ENCODE assay signal across 15 cellular contexts in the genomic region with DNA sequence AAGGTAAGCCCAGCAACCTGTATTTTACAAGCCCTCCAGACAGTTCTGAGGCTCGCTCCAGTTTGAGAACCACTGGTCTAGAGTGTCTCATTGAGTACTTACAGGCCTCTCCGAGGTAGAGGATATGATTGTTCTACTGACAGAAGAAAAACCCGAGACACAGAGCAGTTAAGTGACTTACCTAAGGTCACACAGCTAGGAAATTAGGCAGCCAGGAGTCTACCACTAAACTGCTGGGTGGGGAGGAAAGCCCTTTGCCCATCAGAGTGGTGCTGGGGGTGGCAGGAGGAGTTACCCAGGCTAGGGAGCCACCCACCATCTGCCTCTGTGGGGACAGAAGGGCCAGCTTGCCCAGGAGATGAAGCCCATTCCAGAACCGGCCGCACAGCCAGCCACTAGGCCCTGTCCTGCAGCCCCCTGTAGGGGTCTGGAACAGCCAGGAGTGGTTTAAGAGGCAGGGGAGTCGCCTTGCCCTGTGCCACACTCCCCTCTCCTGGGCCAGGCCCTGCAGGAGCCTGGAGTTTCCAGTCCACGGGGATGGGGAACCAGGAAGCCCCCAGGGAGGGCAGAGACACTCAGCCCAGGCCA. TPM values are rescaled to one million over a fixed set of nuclear protein-coding genes. Genes with fewer than 3 reads are reported as not detected.
A peak's percentile ranks its signal among the peaks of the same experiment; 100 is the strongest.
DNase-seq lines count a peak whose midpoint lies in the region; ATAC-seq, FAIRE-seq and TF ChIP-seq lines count a peak whose summit lies in the region.
"Had no signal": no experiment of that assay in that cellular context is flagged by ENCODE, and none has a peak within 500 bp of the region (broad histone marks: within the 10 kb centered on the region; RNA-seq: fewer than 3 reads in every experiment).

No MANE protein-coding gene starts in this region.

- no peaks in the 10 kb centered on the region for H4K20me1 ChIP-seq in GM12878 (ENCODE audit: control insufficient read depth, insufficient read depth)

- H3K4me2 ChIP-seq in GM12878 (ENCODE audit: control insufficient read depth, insufficient read depth), result peak overlapping the region; percentile 19

- no peak for DNase-seq in AG04450 (ENCODE audit: low read depth, low spot score)
- peak; percentile 65 for DNase-seq in H7
- DNase-seq in GM12878 (ENCODE audit: low read depth, low spot score), result no peak
- DNase-seq in NCI-H2227 treated with DMSO at 0.1 percent for 48 hours (lab: John Stamatoyannopoulos, UW), result no peak
- no peak for DNase-seq in Ammon's horn (ENCODE audit: low spot score)
- no peak for DNase-seq in GM12891 (ENCODE audit: insufficient read length, low spot score)
- DNase-seq: NCI-H1436, NCI-H524 treated with DMSO at 0.1 percent for 48 hours had no signal

- RAD21 ChIA-PET in GM12878 (lab: Charles Lee; ENCODE audit: unreplicated experiment), result interaction anchor here (1.0 to 1.3 kb wide), 2 partner anchors 21 to 22 kb away, joined by 4 to 5 read pairs; partner anchors contain the start of gene FAM98C

- H3K9ac ChIP-seq in GM12878 (ENCODE audit: control insufficient read depth, insufficient read depth, low read length), result peak overlapping the region; percentile 11; the same call in 1 of the 2 replicates
- H3K9ac ChIP-seq in mucosa of rectum (ENCODE audit: low read depth in 1 of 2, low read length in 2 of 2), result peak overlapping the region in 1 of 2 donors; percentile 6

- H3K36me3 ChIP-seq in H7 (replicated peaks; ENCODE audit: control insufficient read depth, insufficient read depth, low read length) (no peaks in the 10 kb centered on the region), GM12878 (ENCODE audit: control insufficient read depth in 2 of 2, insufficient read depth in 2 of 2, low read length in 1 of 2) (no peaks in the 10 kb centered on the region), mucosa of rectum (ENCODE audit: control insufficient read depth in 2 of 2, insufficient read depth in 2 of 2, low read length in 2 of 2) (no peaks in the 10 kb centered on the region)
- H3K36me3 ChIP-seq: cardiac muscle cell had no signal

- no peaks in the 10 kb centered on the region for H3K79me2 ChIP-seq in GM12878 (ENCODE audit: control insufficient read depth, insufficient read depth, low read length)

- FAIRE-seq in GM12878 (lab: Jason Lieb, UNC) (no peak), GM12891 (lab: Jason Lieb, UNC) (no peak)
- FAIRE-seq: HTR-8/SVneo had no signal

- CTCF ChIA-PET in AG04450 (lab: Charles Lee) (interaction anchor here (0.9 kb wide), 1 partner anchor 23 kb away, joined by 5 read pairs; the partner anchor contains the start of gene FAM98C), GM12878 (lab: Yijun Ruan, JAX) (interaction anchor here (0.7 to 2.1 kb wide), 3 partner anchors 21 to 198 kb away, joined by 3 to 9 read pairs (median 4); partner anchors contain the start of gene FAM98C)

- WGBS in GM12878 (ENCODE audit: insufficient coverage, insufficient replicate concordance, low lambda C conversion rate, missing lambda C conversion rate), result 69% methylated on average over 7 of the region's 7 CpGs

- TF ChIP-seq CTCF in AG04450 (IDR thresholded peaks at IDR 0.05; ENCODE audit: low read depth, low read length) (no peak), GM12878 (IDR thresholded peaks at IDR 0.05 in 2 of 3, conservative IDR thresholded peaks at IDR 0.05 in 1 of 3; ENCODE audit: control insufficient read depth in 2 of 3, extremely low read depth in 1 of 3, insufficient read depth in 1 of 3, low read depth in 3 of 3, low read length in 3 of 3) (no peak)

- peaks cover 4% of the 10 kb centered on the region for H3K27me3 ChIP-seq in AG04450 (ENCODE audit: control insufficient read depth, insufficient read depth, low read length)
- no peaks in the 10 kb centered on the region for H3K27me3 ChIP-seq in H7 (ENCODE audit: control insufficient read depth, insufficient read depth, low read length)
- H3K27me3 ChIP-seq in GM12878 (replicated peaks in 1 of 2; ENCODE audit: control insufficient read depth in 2 of 2, insufficient read depth in 2 of 2, low read length in 1 of 2), result no peaks in the 10 kb centered on the region
- peaks cover 0 to 6% of the 10 kb centered on the region in 2 donors for H3K27me3 ChIP-seq in mucosa of rectum (ENCODE audit: control insufficient read depth in 2 of 2, insufficient read depth in 2 of 2, low read length in 2 of 2)
- H3K27me3 ChIP-seq: cardiac muscle cell had no signal

- BruUV-seq in GM12878 (replicated peaks; lab: Mats Ljungman, UMichigan), result no TSS peak

- H3K4me3 ChIP-seq in AG04450 (ENCODE audit: low read depth, low read length) (no peak overlapping the region), H7 (ENCODE audit: insufficient read depth, low read depth, low read length) (peak overlapping the region; percentile 11; the same call in 1 of the 2 replicates), GM12878 (peak overlapping the region; percentile 44; the same call in 1 of the 2 replicates), mucosa of rectum (ENCODE audit: low read length in 2 of 2) (peak overlapping the region; percentile 3 to 48)
- H3K4me3 ChIP-seq: cardiac muscle cell had no signal

- ATAC-seq in GM12878 (no peak), HG02610 (IDR thresholded peaks at IDR 0.05; ENCODE audit: unreplicated experiment) (no peak)

- TF ChIP-seq EP300 in GM12878 (IDR thresholded peaks at IDR 0.05; ENCODE audit: borderline replicate concordance in 1 of 2, control insufficient read depth in 1 of 2, low read depth in 2 of 2, low read length in 2 of 2), result no peak

- intact Hi-C loops in GM12878 (cut with micrococcal nuclease; ENCODE audit: unreplicated experiment), result no loop called here

- SMC1A ChIA-PET in GM12878 (lab: Charles Lee; ENCODE audit: uncharacterized antibody, unreplicated experiment), result interaction anchor here (0.8 to 3.7 kb wide), 2 partner anchors 16 to 21 kb away, joined by 3 to 17 read pairs; partner anchors contain the start of gene FAM98C

- H3K4me1 ChIP-seq in GM12878 (ENCODE audit: control insufficient read depth, insufficient read depth, low read length) (peaks cover 16% of the 10 kb centered on the region), mucosa of rectum (ENCODE audit: control insufficient read depth in 2 of 2, insufficient read depth in 2 of 2, low read length in 2 of 2) (no peaks in the 10 kb centered on the region)

- H3K27ac ChIP-seq in AG04450 (ENCODE audit: low read depth, low read length) (peak overlapping the region; percentile 11), GM12878 (ENCODE audit: control insufficient read depth, insufficient read depth) (no peak overlapping the region), mucosa of rectum (ENCODE audit: low read depth in 2 of 2, low read length in 2 of 2) (peak overlapping the region in 1 of 2 donors; percentile 16)
- H3K27ac ChIP-seq: C4-2B, cardiac muscle cell, RWPE1 had no signal

- no peaks in the 10 kb centered on the region; the same call in 1 of the 2 replicates for H3K9me3 ChIP-seq in AG04450 (ENCODE audit: control insufficient read depth, insufficient read depth, low read length)
- no peaks in the 10 kb centered on the region for H3K9me3 ChIP-seq in GM12878 (replicated peaks; ENCODE audit: control insufficient read depth, insufficient read depth, low read length)
- H3K9me3 ChIP-seq in mucosa of rectum (ENCODE audit: control insufficient read depth in 2 of 2, low read length in 2 of 2), result no peaks in the 10 kb centered on the region

- peak overlapping the region; percentile 37; the same call in 1 of the 2 replicates for H2AFZ ChIP-seq in GM12878 (ENCODE audit: control insufficient read depth, low read depth, low read length)

- TF ChIP-seq RAD21 in GM12878 (IDR thresholded peaks at IDR 0.05; ENCODE audit: insufficient read depth, low read depth, low read length), result no peak

- TF ChIP-seq POLR2A in GM12878 (IDR thresholded peaks at IDR 0.05; ENCODE audit: low read depth, low read length) (no peak), GM12891 (IDR thresholded peaks at IDR 0.05; ENCODE audit: low read depth, low read length) (no peak)

- POLR2A ChIA-PET in AG04450 (lab: Yijun Ruan, JAX) (no interaction called here), GM12878 (lab: Charles Lee) (interaction anchor here (0.6 kb wide), 1 partner anchor 93 kb away, joined by 3 read pairs; no protein-coding TSS in a partner anchor)

- in situ Hi-C loops in GM12878 (cut with MboI), result no loop called here

RNA-seq across cellular contexts. Expression of gene RASGRP4, which starts 0.7 kb away (rescaled TPM):
- polyA plus RNA-seq in AG04450 (2011; rRNA removed) (not detected in 2 replicates), GM12878 (2011; rRNA removed) (0.04 and 0.24 TPM in 2 replicates), GM12878 (2014; fragmentation: Illumina TruSeq; extraction: Trizol) (4.2 and 5.5 TPM in 2 replicates), GM12878 (2014; fragmentation: Nextera tagmentation; extraction: Ambion mirVana) (under 1 TPM; 0.26 to 0.55 TPM), GM12878 (2014; rRNA removed) (6.6 and 7.4 TPM in 2 replicates), GM12878 (2016; fragmentation: Nextera tagmentation; extraction: Ambion mirVana) (1 to 10 TPM; 2.4 to 3.8 TPM)
- not detected in 2 replicates for polyA minus RNA-seq in AG04450 (2011; rRNA and poly(A)+ RNA removed)
- 1.2 and 2.1 TPM in 2 replicates for total RNA-seq in H7 (2014; rRNA removed; shearing (Covaris generic))
- 3.5 and 4.8 TPM in 2 replicates for total RNA-seq in GM12878 (2013; cell fraction: nucleolus; rRNA removed)
- total RNA-seq in GM12878 (2014; rRNA removed) (4.8 and 5.7 TPM in 2 replicates), GM12878 (2014; rRNA removed; fragmentation: Illumina TruSeq; extraction: Trizol) (2.0 and 2.8 TPM in 2 replicates), GM12878 (2021) (5.9 TPM in 2 replicates)
- polyA plus RNA-seq in GM12878 (2011; ENCODE audit: low read depth), result 1.2 TPM
- polyA plus RNA-seq in GM12878 (2011; cell fraction: cytosol; rRNA removed), result 0.22 and 0.30 TPM in 2 replicates
- 0.38 and 0.55 TPM in 2 replicates for polyA plus RNA-seq in GM12878 (2011; cell fraction: nucleus; rRNA removed)
- polyA plus RNA-seq in GM12878 (2012), result 2.5 and 2.6 TPM in 2 replicates
- polyA minus RNA-seq in GM12878 (2011; rRNA and poly(A)+ RNA removed), result 0.21 TPM in 1 of 2 replicates, not detected in the other
- not detected in 2 replicates for polyA minus RNA-seq in GM12878 (2011; cell fraction: cytosol; rRNA and poly(A)+ RNA removed)
- polyA minus RNA-seq in GM12878 (2011; cell fraction: nucleus; rRNA and poly(A)+ RNA removed), result 0.12 TPM in 1 of 2 replicates, not detected in the other
- 4.2 TPM for polyA plus RNA-seq in GM12891 (2012; ENCODE audit: low read depth, missing spikeins)
- total RNA-seq: fibroblast of lung had no signal
- polyA plus RNA-seq: fibroblast of lung had no signal

RNA-seq across cellular contexts. Expression of gene RYR1, which starts 8.2 kb away (rescaled TPM):
- polyA plus RNA-seq in AG04450 (2011; rRNA removed), result not detected in 2 replicates
- polyA minus RNA-seq in AG04450 (2011; rRNA and poly(A)+ RNA removed), result not detected in 2 replicates
- total RNA-seq in H7 (2014; rRNA removed; shearing (Covaris generic)), result 17.9 and 25.5 TPM in 2 replicates
- total RNA-seq in GM12878 (2013; cell fraction: nucleolus; rRNA removed), result 2.0 TPM in 2 replicates
- total RNA-seq in GM12878 (2014; rRNA removed), result 0.11 TPM in 2 replicates
- 0.04 and 0.28 TPM in 2 replicates for total RNA-seq in GM12878 (2014; rRNA removed; fragmentation: Illumina TruSeq; extraction: Trizol)
- 0.28 and 0.88 TPM in 2 replicates for total RNA-seq in GM12878 (2021)
- 0.08 TPM for polyA plus RNA-seq in GM12878 (2011; ENCODE audit: low read depth)
- 0.03 and 0.07 TPM in 2 replicates for polyA plus RNA-seq in GM12878 (2011; rRNA removed)
- 0.03 and 0.13 TPM in 2 replicates for polyA plus RNA-seq in GM12878 (2011; cell fraction: cytosol; rRNA removed)
- polyA plus RNA-seq in GM12878 (2011; cell fraction: nucleus; rRNA removed), result 0.10 and 0.15 TPM in 2 replicates
- polyA plus RNA-seq in GM12878 (2012), result 0.31 and 0.51 TPM in 2 replicates
- 0.05 and 0.32 TPM in 2 replicates for polyA plus RNA-seq in GM12878 (2014; fragmentation: Illumina TruSeq; extraction: Trizol)
- polyA plus RNA-seq in GM12878 (2014; fragmentation: Nextera tagmentation; extraction: Ambion mirVana), result under 1 TPM; under 0.01 to 0.02 TPM
- 0.10 and 0.22 TPM in 2 replicates for polyA plus RNA-seq in GM12878 (2014; rRNA removed)
- under 1 TPM in 1 of 2 experiments, not detected in 1; 0.04 TPM for polyA plus RNA-seq in GM12878 (2016; fragmentation: Nextera tagmentation; extraction: Ambion mirVana)
- polyA minus RNA-seq in GM12878 (2011; rRNA and poly(A)+ RNA removed), result under 0.01 and 0.07 TPM in 2 replicates
- polyA minus RNA-seq in GM12878 (2011; cell fraction: cytosol; rRNA and poly(A)+ RNA removed), result not detected in 2 replicates
- under 0.01 and 0.57 TPM in 2 replicates for polyA minus RNA-seq in GM12878 (2011; cell fraction: nucleus; rRNA and poly(A)+ RNA removed)
- polyA plus RNA-seq in GM12891 (2012; ENCODE audit: low read depth, missing spikeins), result 0.47 TPM

RNA-seq across cellular contexts. Expression of gene FAM98C, which starts 22.4 kb away (rescaled TPM):
- polyA plus RNA-seq in AG04450 (2011; rRNA removed) (5.0 and 7.9 TPM in 2 replicates), GM12878 (2011; rRNA removed) (4.5 and 8.8 TPM in 2 replicates), GM12878 (2014; fragmentation: Illumina TruSeq; extraction: Trizol) (1.7 and 3.5 TPM in 2 replicates), GM12878 (2014; fragmentation: Nextera tagmentation; extraction: Ambion mirVana) (1 to 10 TPM; 1.4 to 2.3 TPM), GM12878 (2014; rRNA removed) (17.1 and 23.5 TPM in 2 replicates), GM12878 (2016; fragmentation: Nextera tagmentation; extraction: Ambion mirVana) (10 to 100 TPM; 13.5 to 17.2 TPM)
- polyA minus RNA-seq in AG04450 (2011; rRNA and poly(A)+ RNA removed), result 4.0 and 5.4 TPM in 2 replicates
- 4.6 and 6.4 TPM in 2 replicates for total RNA-seq in H7 (2014; rRNA removed; shearing (Covaris generic))
- total RNA-seq in GM12878 (2013; cell fraction: nucleolus; rRNA removed), result 25.4 and 31.4 TPM in 2 replicates
- total RNA-seq in GM12878 (2014; rRNA removed) (9.8 and 10.2 TPM in 2 replicates), GM12878 (2014; rRNA removed; fragmentation: Illumina TruSeq; extraction: Trizol) (6.8 and 7.0 TPM in 2 replicates), GM12878 (2021) (11.2 and 14.2 TPM in 2 replicates)
- 5.0 TPM for polyA plus RNA-seq in GM12878 (2011; ENCODE audit: low read depth)
- 13.9 and 19.4 TPM in 2 replicates for polyA plus RNA-seq in GM12878 (2011; cell fraction: cytosol; rRNA removed)
- 33.4 and 38.9 TPM in 2 replicates for polyA plus RNA-seq in GM12878 (2011; cell fraction: nucleus; rRNA removed)
- 14.4 and 15.0 TPM in 2 replicates for polyA plus RNA-seq in GM12878 (2012)
- polyA minus RNA-seq in GM12878 (2011; rRNA and poly(A)+ RNA removed), result 4.2 and 10.1 TPM in 2 replicates
- 7.9 and 8.8 TPM in 2 replicates for polyA minus RNA-seq in GM12878 (2011; cell fraction: cytosol; rRNA and poly(A)+ RNA removed)
- 6.8 and 10.3 TPM in 2 replicates for polyA minus RNA-seq in GM12878 (2011; cell fraction: nucleus; rRNA and poly(A)+ RNA removed)
- 10.3 TPM for polyA plus RNA-seq in GM12891 (2012; ENCODE audit: low read depth, missing spikeins)

RNA-seq across cellular contexts. Expression of gene SPRED3, which starts 36.8 kb away (rescaled TPM):
- polyA plus RNA-seq in AG04450 (2011; rRNA removed), result 2.5 and 3.6 TPM in 2 replicates
- 5.0 and 8.6 TPM in 2 replicates for polyA minus RNA-seq in AG04450 (2011; rRNA and poly(A)+ RNA removed)
- 1.6 and 4.2 TPM in 2 replicates for total RNA-seq in H7 (2014; rRNA removed; shearing (Covaris generic))
- 2.1 and 4.2 TPM in 2 replicates for total RNA-seq in GM12878 (2013; cell fraction: nucleolus; rRNA removed)
- total RNA-seq in GM12878 (2014; rRNA removed), result 0.05 TPM in 1 of 2 replicates, not detected in the other
- total RNA-seq in GM12878 (2014; rRNA removed; fragmentation: Illumina TruSeq; extraction: Trizol), result 0.23 and 0.27 TPM in 2 replicates
- 1.2 and 1.5 TPM in 2 replicates for total RNA-seq in GM12878 (2021)
- 0.04 TPM for polyA plus RNA-seq in GM12878 (2011; ENCODE audit: low read depth)
- 0.61 and 0.79 TPM in 2 replicates for polyA plus RNA-seq in GM12878 (2011; rRNA removed)
- polyA plus RNA-seq in GM12878 (2011; cell fraction: cytosol; rRNA removed), result 0.18 and 0.40 TPM in 2 replicates
- polyA plus RNA-seq in GM12878 (2011; cell fraction: nucleus; rRNA removed), result 4.8 and 6.4 TPM in 2 replicates
- 0.91 and 2.4 TPM in 2 replicates for polyA plus RNA-seq in GM12878 (2012)
- polyA plus RNA-seq in GM12878 (2014; fragmentation: Illumina TruSeq; extraction: Trizol), result 0.11 and 0.24 TPM in 2 replicates
- polyA plus RNA-seq in GM12878 (2014; fragmentation: Nextera tagmentation; extraction: Ambion mirVana), result under 1 TPM; 0.09 to 0.32 TPM
- polyA plus RNA-seq in GM12878 (2014; rRNA removed), result 0.31 and 0.88 TPM in 2 replicates
- polyA plus RNA-seq in GM12878 (2016; fragmentation: Nextera tagmentation; extraction: Ambion mirVana), result under 1 TPM in 1 of 2 experiments, not detected in 1; 0.47 TPM
- polyA minus RNA-seq in GM12878 (2011; rRNA and poly(A)+ RNA removed), result 0.52 and 0.73 TPM in 2 replicates
- not detected in 2 replicates for polyA minus RNA-seq in GM12878 (2011; cell fraction: cytosol; rRNA and poly(A)+ RNA removed)
- polyA minus RNA-seq in GM12878 (2011; cell fraction: nucleus; rRNA and poly(A)+ RNA removed), result 1.1 and 2.0 TPM in 2 replicates
- 0.40 TPM for polyA plus RNA-seq in GM12891 (2012; ENCODE audit: low read depth, missing spikeins)

RNA-seq across cellular contexts. Expression of gene GGN, which starts 37.5 kb away (rescaled TPM):
- polyA plus RNA-seq in AG04450 (2011; rRNA removed) (0.15 and 0.27 TPM in 2 replicates), GM12878 (2011; rRNA removed) (not detected in 2 replicates), GM12878 (2014; fragmentation: Illumina TruSeq; extraction: Trizol) (not detected in 2 replicates), GM12878 (2014; fragmentation: Nextera tagmentation; extraction: Ambion mirVana) (not detected), GM12878 (2014; rRNA removed) (not detected in 2 replicates), GM12878 (2016; fragmentation: Nextera tagmentation; extraction: Ambion mirVana) (not detected)
- 0.17 TPM in 1 of 2 replicates, not detected in the other for polyA minus RNA-seq in AG04450 (2011; rRNA and poly(A)+ RNA removed)
- 0.11 and 0.21 TPM in 2 replicates for total RNA-seq in H7 (2014; rRNA removed; shearing (Covaris generic))
- not detected in 2 replicates for total RNA-seq in GM12878 (2013; cell fraction: nucleolus; rRNA removed)
- total RNA-seq in GM12878 (2014; rRNA removed) (not detected in 2 replicates), GM12878 (2014; rRNA removed; fragmentation: Illumina TruSeq; extraction: Trizol) (not detected in 2 replicates), GM12878 (2021) (not detected in 2 replicates)
- not detected for polyA plus RNA-seq in GM12878 (2011; ENCODE audit: low read depth)
- polyA plus RNA-seq in GM12878 (2011; cell fraction: cytosol; rRNA removed), result not detected in 2 replicates
- polyA plus RNA-seq in GM12878 (2011; cell fraction: nucleus; rRNA removed), result not detected in 2 replicates
- polyA plus RNA-seq in GM12878 (2012), result 0.25 and 0.37 TPM in 2 replicates
- polyA minus RNA-seq in GM12878 (2011; rRNA and poly(A)+ RNA removed), result not detected in 2 replicates
- polyA minus RNA-seq in GM12878 (2011; cell fraction: cytosol; rRNA and poly(A)+ RNA removed), result not detected in 2 replicates
- polyA minus RNA-seq in GM12878 (2011; cell fraction: nucleus; rRNA and poly(A)+ RNA removed), result not detected in 2 replicates
- polyA plus RNA-seq in GM12891 (2012; ENCODE audit: low read depth, missing spikeins), result not detected
